Comparison of ENCODE assay signal across 10 cellular contexts in genomic region chrX:49122499-49122898, GRCh38. TPM values are rescaled to one million over a fixed set of nuclear protein-coding genes. Genes with fewer than 3 reads are reported as not detected.
A peak's percentile ranks its signal among the peaks of the same experiment; 100 is the strongest.
DNase-seq lines count a peak whose midpoint lies in the region; ATAC-seq and TF ChIP-seq lines count a peak whose summit lies in the region.
"Had no signal": no experiment of that assay in that cellular context is flagged by ENCODE, and none has a peak within 500 bp of the region (broad histone marks: within the 10 kb centered on the region; RNA-seq: fewer than 3 reads in every experiment).

No MANE protein-coding gene starts in this region.

- TF ChIP-seq CTCF in left lung (IDR thresholded peaks at IDR 0.05): no peak

- H3K4me3 Mint-ChIP-seq in activated T-cell treated with anti-CD3 and anti-CD28 coated beads, Interleukin-2, amount 50 U/mL, for 24 hours: peak overlapping the region; percentile 97

- H3K27me3 Mint-ChIP-seq in activated T-cell treated with anti-CD3 and anti-CD28 coated beads, Interleukin-2, amount 50 U/mL, for 24 hours: peaks cover 27% of the 10 kb centered on the region

- H3K9me3 Mint-ChIP-seq in activated T-cell treated with anti-CD3 and anti-CD28 coated beads, Interleukin-2, amount 50 U/mL, for 24 hours: no peaks in the 10 kb centered on the region
- H3K9me3 Mint-ChIP-seq in activated naive CD4-positive, alpha-beta T cell treated with anti-CD3 and anti-CD28 coated beads, Interleukin-2, amount 50 U/mL, for 72 hours: no peaks in the 10 kb centered on the region

- intact Hi-C loops in left lung (cut with DNase I): no loop called here

- H3K36me3 Mint-ChIP-seq in activated T-cell treated with anti-CD3 and anti-CD28 coated beads, Interleukin-2, amount 50 U/mL, for 24 hours (ENCODE audit: low read depth): peaks cover 40% of the 10 kb centered on the region
- peaks cover 10 to 26% of the 10 kb centered on the region in 2 donors for H3K36me3 Mint-ChIP-seq in activated naive CD4-positive, alpha-beta T cell treated with anti-CD3 and anti-CD28 coated beads, Interleukin-2, amount 50 U/mL, for 72 hours

- H3K9me3 ChIP-seq in left lung (no peaks in the 10 kb centered on the region), thymus (ENCODE audit: control insufficient read depth) (no peaks in the 10 kb centered on the region)

- no peak overlapping the region for H3K27ac ChIP-seq in left lung
- H3K27ac ChIP-seq in thymus (ENCODE audit: low read depth): no peak overlapping the region

- DNase-seq in activated T-cell treated with anti-CD3 and anti-CD28 coated beads, Interleukin-2, amount 50 U/mL, for 24 hours: no peak
- DNase-seq in activated T-cell treated with anti-CD3 and anti-CD28 coated beads, Interleukin-2, amount 50 U/mL, for 1 hour: no peak
- no peak for DNase-seq in activated naive CD4-positive, alpha-beta T cell treated with anti-CD3 and anti-CD28 coated beads, Interleukin-2, amount 50 U/mL, for 72 hours (ENCODE audit: low spot score in 2 of 2)
- no peak for DNase-seq in left lung
- DNase-seq in DMS79 (lab: John Stamatoyannopoulos, UW): no peak
- DNase-seq in OCI-M1 (lab: John Stamatoyannopoulos, UW): no peak
- DNase-seq in cortex of kidney (lab: John Stamatoyannopoulos, UW): no peak
- DNase-seq: amniotic stem cell, nucleus accumbens had no signal

- H3K4me1 ChIP-seq in left lung: peaks cover 0 to 8% of the 10 kb centered on the region in 2 donors
- H3K4me1 ChIP-seq in thymus (ENCODE audit: control insufficient read depth, insufficient read depth, low read length): peaks cover 6% of the 10 kb centered on the region

- H3K27me3 ChIP-seq in left lung (no peaks in the 10 kb centered on the region), thymus (ENCODE audit: control insufficient read depth, insufficient read depth) (no peaks in the 10 kb centered on the region)

- ATAC-seq in activated naive CD4-positive, alpha-beta T cell treated with anti-CD3 and anti-CD28 coated beads, Interleukin-2, amount 50 U/mL, for 72 hours: no peak
- no peak for ATAC-seq in left lung

- H3K4me3 ChIP-seq in left lung: peak overlapping the region; percentile 61 to 65
- peak overlapping the region; percentile 82 for H3K4me3 ChIP-seq in thymus (ENCODE audit: low read length)

- WGBS in thymus: 97% methylated on average over 5 of the region's 5 CpGs

- H3K27ac Mint-ChIP-seq in activated T-cell treated with anti-CD3 and anti-CD28 coated beads, Interleukin-2, amount 50 U/mL, for 24 hours: peak overlapping the region; percentile 97
- peak overlapping the region; percentile 98 to 99 for H3K27ac Mint-ChIP-seq in activated naive CD4-positive, alpha-beta T cell treated with anti-CD3 and anti-CD28 coated beads, Interleukin-2, amount 50 U/mL, for 72 hours

- H3K4me1 Mint-ChIP-seq in activated T-cell treated with anti-CD3 and anti-CD28 coated beads, Interleukin-2, amount 50 U/mL, for 24 hours (ENCODE audit: low read depth): peaks cover 17% of the 10 kb centered on the region

- H3K36me3 ChIP-seq in left lung (peaks cover 0 to 12% of the 10 kb centered on the region in 2 donors), thymus (ENCODE audit: control insufficient read depth, insufficient read depth) (peaks cover 18% of the 10 kb centered on the region)

RNA-seq across cellular contexts. Expression of gene GPKOW, which starts 1.0 kb away (rescaled TPM):
- total RNA-seq in activated naive CD4-positive, alpha-beta T cell treated with anti-CD3 and anti-CD28 coated beads, Interleukin-2, amount 50 U/mL, for 72 hours: 10 to 100 TPM; 15.6 to 24.5 TPM
- total RNA-seq in left lung: 10 to 100 TPM; 15.5 to 15.7 TPM
- 15.1 TPM for polyA plus RNA-seq in thymus

RNA-seq across cellular contexts. Expression of gene MAGIX, which starts 40.1 kb away (rescaled TPM):
- 1 to 10 TPM; 1.2 to 3.6 TPM for total RNA-seq in activated naive CD4-positive, alpha-beta T cell treated with anti-CD3 and anti-CD28 coated beads, Interleukin-2, amount 50 U/mL, for 72 hours
- 1 to 10 TPM; 5.6 to 9.4 TPM for total RNA-seq in left lung
- polyA plus RNA-seq in thymus: 3.0 TPM

RNA-seq across cellular contexts. Expression of gene WDR45, which starts 42.8 kb away (rescaled TPM):
- total RNA-seq in activated naive CD4-positive, alpha-beta T cell treated with anti-CD3 and anti-CD28 coated beads, Interleukin-2, amount 50 U/mL, for 72 hours: 10 to 100 TPM; 24.6 to 57.5 TPM
- 10 to 100 TPM; 47.5 to 51.6 TPM for total RNA-seq in left lung
- polyA plus RNA-seq in thymus: 103 TPM

RNA-seq across cellular contexts. Expression of gene PRAF2, which starts 48.7 kb away (rescaled TPM):
- total RNA-seq in activated naive CD4-positive, alpha-beta T cell treated with anti-CD3 and anti-CD28 coated beads, Interleukin-2, amount 50 U/mL, for 72 hours: 10 to 100 TPM; 10.9 to 40.9 TPM
- 10 to 100 TPM; 37.3 to 40.0 TPM for total RNA-seq in left lung
- polyA plus RNA-seq in thymus: 24.6 TPM

RNA-seq across cellular contexts. Expression of gene PLP2, which starts 49.2 kb away (rescaled TPM):
- 100 to 1,000 TPM; 142 to 169 TPM for total RNA-seq in activated naive CD4-positive, alpha-beta T cell treated with anti-CD3 and anti-CD28 coated beads, Interleukin-2, amount 50 U/mL, for 72 hours
- total RNA-seq in left lung: 100 to 1,000 TPM in 1 of 2 donors, 10 to 100 TPM in 1; 79.8 to 241 TPM
- polyA plus RNA-seq in thymus: 130 TPM
